In genomic region chr19:17862711-17863519, GRCh38 we compare ENCODE assay signal across 13 cellular contexts. TPM values are rescaled to one million over a fixed set of nuclear protein-coding genes. Genes with fewer than 3 reads are reported as not detected.
A peak's percentile ranks its signal among the peaks of the same experiment; 100 is the strongest.
DNase-seq lines count a peak whose midpoint lies in the region; ATAC-seq, FAIRE-seq and TF ChIP-seq lines count a peak whose summit lies in the region.
"Had no signal": no experiment of that assay in that cellular context is flagged by ENCODE, and none has a peak within 500 bp of the region (broad histone marks: within the 10 kb centered on the region; RNA-seq: fewer than 3 reads in every experiment).

No MANE protein-coding gene starts in this region.

- H3K4me3 ChIP-seq in HepG2 (replicated peaks in 1 of 3; ENCODE audit: insufficient read depth in 1 of 3, low read depth in 2 of 3, low read length in 3 of 3): no peak overlapping the region
- no peak overlapping the region for H3K4me3 ChIP-seq in right lobe of liver
- H3K4me3 ChIP-seq in Panc1 (ENCODE audit: low read depth in 2 of 2, low read length in 2 of 2): no peak overlapping the region
- H3K4me3 ChIP-seq: pancreas had no signal

- peaks cover 44% of the 10 kb centered on the region for H3K4me1 ChIP-seq in HepG2 (ENCODE audit: insufficient read depth, low read length)
- peaks cover 0 to 13% (median 6%) of the 10 kb centered on the region in 4 donors for H3K4me1 ChIP-seq in right lobe of liver
- H3K4me1 ChIP-seq in Panc1 (ENCODE audit: control insufficient read depth, insufficient read depth, low read length): peaks cover 29% of the 10 kb centered on the region

- POLR2A ChIA-PET in HepG2 (lab: Yijun Ruan, JAX) (interaction anchor here (1.6 kb wide), 1 partner anchor 16 kb away, joined by 3 read pairs; no protein-coding TSS in a partner anchor), Panc1 (lab: Charles Lee) (interaction anchor here (0.6 kb wide), 1 partner anchor 36 kb away, joined by 13 read pairs; no protein-coding TSS in a partner anchor)

- no peak overlapping the region for H3K9ac ChIP-seq in HepG2 (ENCODE audit: insufficient read depth, low read depth, low read length)

- no peak overlapping the region for H3K27ac ChIP-seq in HepG2 (ENCODE audit: extremely low read length, insufficient read depth, low read length)
- no peak overlapping the region for H3K27ac ChIP-seq in right lobe of liver
- H3K27ac ChIP-seq in Panc1 (ENCODE audit: low read length): peak overlapping the region; percentile 98
- H3K27ac ChIP-seq: pancreas had no signal

- WGBS in HepG2 (ENCODE audit: low lambda C conversion rate): 97% methylated on average over 14 of the region's 31 CpGs
- WGBS in right lobe of liver (ENCODE audit: insufficient coverage, low coverage, low lambda C conversion rate, missing lambda C conversion rate): 88% methylated on average over 3 of the region's 31 CpGs

- in situ Hi-C loops in HepG2 (cut with HindIII; ENCODE audit: extremely low pct_ligation_motif_present, low pct_unique_long_range_greater_than_20kb): no loop called here
- in situ Hi-C loops in Panc1 (cut with HindIII; ENCODE audit: low pct_unique_long_range_greater_than_20kb, low sequenced_read_pairs): no loop called here
- in situ Hi-C loops in KBM-7 (cut with MboI; ENCODE audit: low pct_unique_long_range_greater_than_20kb, low sequenced_read_pairs): no loop called here

- H2AFZ ChIP-seq in HepG2 (ENCODE audit: low read length): no peak overlapping the region

- TF ChIP-seq EP300 in HepG2 (IDR thresholded peaks at IDR 0.05; ENCODE audit: low read depth in 2 of 2, low read length in 2 of 2) (no peak), HepG2 (CRISPR knock-in tag; IDR thresholded peaks at IDR 0.05; ENCODE audit: borderline replicate concordance) (no peak)

- no peak for DNase-seq in HepG2 (ENCODE audit: low spot score)
- no peak for DNase-seq in right lobe of liver
- no peak for DNase-seq in Panc1 (ENCODE audit: low read depth, low spot score)
- no peak for DNase-seq in erythroblast (lab: John Stamatoyannopoulos, UW)
- no peak for DNase-seq in RPMI8226
- DNase-seq in NCI-H82 treated with DMSO at 0.1 percent for 48 hours (lab: John Stamatoyannopoulos, UW; ENCODE audit: unreplicated experiment): no peak
- DNase-seq in NCI-H345 treated with DMSO at 0.1 percent for 48 hours (lab: John Stamatoyannopoulos, UW; ENCODE audit: unreplicated experiment): no peak
- no peak for DNase-seq in KBM-7
- DNase-seq: activated CD4-positive, alpha-beta T cell treated with anti-CD3 and anti-CD28 coated beads, Interleukin-2, amount 50 U/mL, for 1 hour; kidney glomerular epithelial cell; NCI-H1092 treated with DMSO at 0.1 percent for 48 hours had no signal

- H3K9me3 ChIP-seq in HepG2 (ENCODE audit: low read length): no peaks in the 10 kb centered on the region
- H3K9me3 ChIP-seq in right lobe of liver: no peaks in the 10 kb centered on the region
- H3K9me3 ChIP-seq in Panc1 (ENCODE audit: control insufficient read depth, insufficient read depth, low read depth, low read length): no peaks in the 10 kb centered on the region
- H3K9me3 ChIP-seq: pancreas had no signal

- H3K27me3 ChIP-seq in HepG2 (ENCODE audit: control insufficient read depth in 1 of 2, insufficient read depth in 2 of 2, low read length in 2 of 2): no peaks in the 10 kb centered on the region; a peak in 1 of 5 replicates
- no peaks in the 10 kb centered on the region for H3K27me3 ChIP-seq in right lobe of liver
- H3K27me3 ChIP-seq in Panc1 (ENCODE audit: control insufficient read depth, insufficient read depth, low read length): no peaks in the 10 kb centered on the region
- H3K27me3 ChIP-seq: pancreas had no signal

- CTCF ChIA-PET in HepG2 (lab: Yijun Ruan, JAX; ENCODE audit: low intra/inter-chr PET ratio, low total read pairs) (no interaction called here), Panc1 (lab: Charles Lee) (interaction anchor here (1.0 kb wide), 1 partner anchor 70 kb away, joined by 3 read pairs; the partner anchor contains the start of gene CCDC124)

- no TSS peak for BruUV-seq in HepG2 (replicated peaks; lab: Mats Ljungman, UMichigan)
- no TSS peak for BruUV-seq in Panc1 (replicated peaks; lab: Mats Ljungman, UMichigan)

- H4K20me1 ChIP-seq in HepG2 (ENCODE audit: insufficient read depth, low read length): peaks cover 55% of the 10 kb centered on the region

- H3K4me2 ChIP-seq in HepG2 (ENCODE audit: low read depth, low read length): no peak overlapping the region

- no peak for FAIRE-seq in HepG2 (lab: Jason Lieb, UNC)
- FAIRE-seq: pancreas had no signal

- H3K36me3 ChIP-seq in HepG2 (replicated peaks in 1 of 2; ENCODE audit: control insufficient read depth in 1 of 2, insufficient read depth in 2 of 2, low read length in 2 of 2): peaks cover 14 to 33% of the 10 kb centered on the region in 2 experiments
- H3K36me3 ChIP-seq in right lobe of liver: peaks cover 17 to 35% (median 22%) of the 10 kb centered on the region in 4 donors
- peaks cover 17% of the 10 kb centered on the region for H3K36me3 ChIP-seq in Panc1 (ENCODE audit: control insufficient read depth, insufficient read depth, low read length)

- TF ChIP-seq CTCF in HepG2 (CRISPR knock-in tag; IDR thresholded peaks at IDR 0.05): no peak
- TF ChIP-seq CTCF in right lobe of liver (IDR thresholded peaks at IDR 0.05): no peak
- no peak for TF ChIP-seq CTCF in Panc1 (IDR thresholded peaks at IDR 0.05)

- TF ChIP-seq RAD21 in HepG2 (CRISPR knock-in tag; IDR thresholded peaks at IDR 0.05): no peak

- ATAC-seq in HepG2 (no peak), right lobe of liver (no peak), Panc1 (no peak)
- ATAC-seq: pancreas had no signal

- peaks cover 27% of the 10 kb centered on the region for H3K79me2 ChIP-seq in HepG2 (ENCODE audit: insufficient read depth, low read length)

- intact Hi-C loops in HepG2 (cut with micrococcal nuclease; ENCODE audit: unreplicated experiment) (no loop called here), right lobe of liver (cut with DNase I) (loop anchor here in 1 of 2 donors (10.0 kb wide), 1 partner anchor 62 kb away; no protein-coding TSS in a partner anchor), Panc1 (cut with micrococcal nuclease; ENCODE audit: unreplicated experiment) (no loop called here)

- TF ChIP-seq POLR2A in HepG2 (IDR thresholded peaks at IDR 0.05; ENCODE audit: insufficient read depth in 1 of 2, low read depth in 2 of 2, low read length in 2 of 2): no peak
- TF ChIP-seq POLR2A in right lobe of liver (IDR thresholded peaks at IDR 0.05): no peak
- TF ChIP-seq POLR2A in erythroblast (IDR thresholded peaks at IDR 0.05; ENCODE audit: low read length): peak; percentile 2

RNA-seq across cellular contexts. Expression of gene RPL18A, which starts 3.2 kb away (rescaled TPM):
- total RNA-seq in HepG2 (2016; rRNA removed; fragmentation: Illumina TruSeq; extraction: Trizol) (1,471 and 1,490 TPM in 2 replicates), right lobe of liver (100 to 1,000 TPM; 449 to 778 (median 494) TPM), Panc1 (2021; ENCODE audit: unreplicated experiment) (1,352 TPM)
- 3,356 and 3,471 TPM in 2 replicates for total RNA-seq in HepG2 (2016; cell fraction: cytosol; rRNA removed; fragmentation: Illumina TruSeq; extraction: Trizol; ENCODE audit: low read depth)
- 1,484 and 1,563 TPM in 2 replicates for total RNA-seq in HepG2 (2016; cell fraction: insoluble cytoplasmic fraction; rRNA removed; fragmentation: Illumina TruSeq; extraction: Trizol)
- total RNA-seq in HepG2 (2016; cell fraction: membrane; rRNA removed; fragmentation: Illumina TruSeq; extraction: Trizol): 4,403 and 4,828 TPM in 2 replicates
- total RNA-seq in HepG2 (2016; cell fraction: nucleus; rRNA removed; fragmentation: Illumina TruSeq; extraction: Trizol): 550 and 622 TPM in 2 replicates
- polyA plus RNA-seq in HepG2 (2011; rRNA removed): 2,004 and 2,232 TPM in 2 replicates
- 2,519 and 3,516 TPM in 2 replicates for polyA plus RNA-seq in HepG2 (2011; cell fraction: cytosol; rRNA removed)
- 865 and 944 TPM in 2 replicates for polyA plus RNA-seq in HepG2 (2011; cell fraction: nucleus; rRNA removed)
- 2,311 and 3,663 TPM in 2 replicates for polyA plus RNA-seq in HepG2 (2012)
- 5,329 and 5,962 TPM in 2 replicates for polyA plus RNA-seq in HepG2 (2016; cell fraction: cytosol; fragmentation: Illumina TruSeq; extraction: Trizol; ENCODE audit: low read depth)
- 2,198 and 2,250 TPM in 2 replicates for polyA plus RNA-seq in HepG2 (2016; cell fraction: insoluble cytoplasmic fraction; fragmentation: Illumina TruSeq; extraction: Trizol; ENCODE audit: low read depth)
- 6,513 and 6,759 TPM in 2 replicates for polyA plus RNA-seq in HepG2 (2016; cell fraction: membrane; fragmentation: Illumina TruSeq; extraction: Trizol; ENCODE audit: low read depth)
- 1,298 and 1,347 TPM in 2 replicates for polyA plus RNA-seq in HepG2 (2016; cell fraction: nucleus; fragmentation: Illumina TruSeq; extraction: Trizol; ENCODE audit: insufficient read depth, low read depth)
- 547 and 652 TPM in 2 replicates for polyA minus RNA-seq in HepG2 (2011; rRNA and poly(A)+ RNA removed; ENCODE audit: low replicate concordance)
- polyA minus RNA-seq in HepG2 (2011; cell fraction: cytosol; rRNA and poly(A)+ RNA removed): 819 and 843 TPM in 2 replicates
- 236 and 251 TPM in 2 replicates for polyA minus RNA-seq in HepG2 (2011; cell fraction: nucleus; rRNA and poly(A)+ RNA removed)
- polyA plus RNA-seq in Panc1 (2012; ENCODE audit: insufficient read length): 2,329 TPM

RNA-seq across cellular contexts. Expression of gene SLC5A5, which starts 8.8 kb away (rescaled TPM):
- total RNA-seq in HepG2 (2016; rRNA removed; fragmentation: Illumina TruSeq; extraction: Trizol): not detected in 2 replicates
- not detected in 2 replicates for total RNA-seq in HepG2 (2016; cell fraction: cytosol; rRNA removed; fragmentation: Illumina TruSeq; extraction: Trizol; ENCODE audit: low read depth)
- total RNA-seq in HepG2 (2016; cell fraction: insoluble cytoplasmic fraction; rRNA removed; fragmentation: Illumina TruSeq; extraction: Trizol): not detected in 2 replicates
- total RNA-seq in HepG2 (2016; cell fraction: membrane; rRNA removed; fragmentation: Illumina TruSeq; extraction: Trizol): not detected in 2 replicates
- total RNA-seq in HepG2 (2016; cell fraction: nucleus; rRNA removed; fragmentation: Illumina TruSeq; extraction: Trizol): not detected in 2 replicates
- not detected in 2 replicates for polyA plus RNA-seq in HepG2 (2011; rRNA removed)
- not detected in 2 replicates for polyA plus RNA-seq in HepG2 (2011; cell fraction: cytosol; rRNA removed)
- polyA plus RNA-seq in HepG2 (2011; cell fraction: nucleus; rRNA removed): not detected in 2 replicates
- polyA plus RNA-seq in HepG2 (2012): not detected in 2 replicates
- not detected in 2 replicates for polyA plus RNA-seq in HepG2 (2016; cell fraction: cytosol; fragmentation: Illumina TruSeq; extraction: Trizol; ENCODE audit: low read depth)
- polyA plus RNA-seq in HepG2 (2016; cell fraction: insoluble cytoplasmic fraction; fragmentation: Illumina TruSeq; extraction: Trizol; ENCODE audit: low read depth): not detected in 2 replicates
- polyA plus RNA-seq in HepG2 (2016; cell fraction: membrane; fragmentation: Illumina TruSeq; extraction: Trizol; ENCODE audit: low read depth): not detected in 2 replicates
- not detected in 2 replicates for polyA plus RNA-seq in HepG2 (2016; cell fraction: nucleus; fragmentation: Illumina TruSeq; extraction: Trizol; ENCODE audit: insufficient read depth, low read depth)
- 0.06 and 0.09 TPM in 2 replicates for polyA minus RNA-seq in HepG2 (2011; rRNA and poly(A)+ RNA removed; ENCODE audit: low replicate concordance)
- not detected in 2 replicates for polyA minus RNA-seq in HepG2 (2011; cell fraction: cytosol; rRNA and poly(A)+ RNA removed)
- not detected in 2 replicates for polyA minus RNA-seq in HepG2 (2011; cell fraction: nucleus; rRNA and poly(A)+ RNA removed)
- total RNA-seq in right lobe of liver: not detected
- 6.3 TPM for total RNA-seq in Panc1 (2021; ENCODE audit: unreplicated experiment)
- 4.5 TPM for polyA plus RNA-seq in Panc1 (2012; ENCODE audit: insufficient read length)
- total RNA-seq: RPMI7951 had no signal

RNA-seq across cellular contexts. Expression of gene JAK3, which starts 15.1 kb away (rescaled TPM):
- total RNA-seq in HepG2 (2016; rRNA removed; fragmentation: Illumina TruSeq; extraction: Trizol) (2.8 and 3.4 TPM in 2 replicates), right lobe of liver (1 to 10 TPM; 1.1 to 5.5 (median 2.3) TPM), Panc1 (2021; ENCODE audit: unreplicated experiment) (2.1 TPM)
- 1.2 and 1.3 TPM in 2 replicates for total RNA-seq in HepG2 (2016; cell fraction: cytosol; rRNA removed; fragmentation: Illumina TruSeq; extraction: Trizol; ENCODE audit: low read depth)
- total RNA-seq in HepG2 (2016; cell fraction: insoluble cytoplasmic fraction; rRNA removed; fragmentation: Illumina TruSeq; extraction: Trizol): 2.5 and 3.4 TPM in 2 replicates
- total RNA-seq in HepG2 (2016; cell fraction: membrane; rRNA removed; fragmentation: Illumina TruSeq; extraction: Trizol): 0.72 and 1.3 TPM in 2 replicates
- total RNA-seq in HepG2 (2016; cell fraction: nucleus; rRNA removed; fragmentation: Illumina TruSeq; extraction: Trizol): 4.4 and 4.8 TPM in 2 replicates
- 18.6 and 30.1 TPM in 2 replicates for polyA plus RNA-seq in HepG2 (2011; rRNA removed)
- polyA plus RNA-seq in HepG2 (2011; cell fraction: cytosol; rRNA removed): 8.8 and 10.2 TPM in 2 replicates
- 106 and 107 TPM in 2 replicates for polyA plus RNA-seq in HepG2 (2011; cell fraction: nucleus; rRNA removed)
- polyA plus RNA-seq in HepG2 (2012): 6.1 and 10.2 TPM in 2 replicates
- 0.15 and 0.17 TPM in 2 replicates for polyA plus RNA-seq in HepG2 (2016; cell fraction: cytosol; fragmentation: Illumina TruSeq; extraction: Trizol; ENCODE audit: low read depth)
- polyA plus RNA-seq in HepG2 (2016; cell fraction: insoluble cytoplasmic fraction; fragmentation: Illumina TruSeq; extraction: Trizol; ENCODE audit: low read depth): 1.3 and 1.7 TPM in 2 replicates
- polyA plus RNA-seq in HepG2 (2016; cell fraction: membrane; fragmentation: Illumina TruSeq; extraction: Trizol; ENCODE audit: low read depth): 0.35 and 0.45 TPM in 2 replicates
- 10.2 and 12.3 TPM in 2 replicates for polyA plus RNA-seq in HepG2 (2016; cell fraction: nucleus; fragmentation: Illumina TruSeq; extraction: Trizol; ENCODE audit: insufficient read depth, low read depth)
- polyA minus RNA-seq in HepG2 (2011; rRNA and poly(A)+ RNA removed; ENCODE audit: low replicate concordance): 1.7 and 37.2 TPM in 2 replicates
- polyA minus RNA-seq in HepG2 (2011; cell fraction: cytosol; rRNA and poly(A)+ RNA removed): 13.1 and 19.0 TPM in 2 replicates
- 23.9 and 29.3 TPM in 2 replicates for polyA minus RNA-seq in HepG2 (2011; cell fraction: nucleus; rRNA and poly(A)+ RNA removed)
- polyA plus RNA-seq in Panc1 (2012; ENCODE audit: insufficient read length): 1.7 TPM

RNA-seq across cellular contexts. Expression of gene INSL3, which starts 41.6 kb away (rescaled TPM):
- not detected in 2 replicates for total RNA-seq in HepG2 (2016; rRNA removed; fragmentation: Illumina TruSeq; extraction: Trizol)
- not detected in 2 replicates for total RNA-seq in HepG2 (2016; cell fraction: cytosol; rRNA removed; fragmentation: Illumina TruSeq; extraction: Trizol; ENCODE audit: low read depth)
- not detected in 2 replicates for total RNA-seq in HepG2 (2016; cell fraction: insoluble cytoplasmic fraction; rRNA removed; fragmentation: Illumina TruSeq; extraction: Trizol)
- total RNA-seq in HepG2 (2016; cell fraction: membrane; rRNA removed; fragmentation: Illumina TruSeq; extraction: Trizol): not detected in 2 replicates
- total RNA-seq in HepG2 (2016; cell fraction: nucleus; rRNA removed; fragmentation: Illumina TruSeq; extraction: Trizol): not detected in 2 replicates
- polyA plus RNA-seq in HepG2 (2011; rRNA removed): 0.30 and 0.44 TPM in 2 replicates
- polyA plus RNA-seq in HepG2 (2011; cell fraction: cytosol; rRNA removed): 0.21 TPM in 1 of 2 replicates, not detected in the other
- polyA plus RNA-seq in HepG2 (2011; cell fraction: nucleus; rRNA removed): 1.2 and 1.5 TPM in 2 replicates
- 0.23 and 0.35 TPM in 2 replicates for polyA plus RNA-seq in HepG2 (2012)
- polyA plus RNA-seq in HepG2 (2016; cell fraction: cytosol; fragmentation: Illumina TruSeq; extraction: Trizol; ENCODE audit: low read depth): not detected in 2 replicates
- polyA plus RNA-seq in HepG2 (2016; cell fraction: insoluble cytoplasmic fraction; fragmentation: Illumina TruSeq; extraction: Trizol; ENCODE audit: low read depth): not detected in 2 replicates
- not detected in 2 replicates for polyA plus RNA-seq in HepG2 (2016; cell fraction: membrane; fragmentation: Illumina TruSeq; extraction: Trizol; ENCODE audit: low read depth)
- not detected in 2 replicates for polyA plus RNA-seq in HepG2 (2016; cell fraction: nucleus; fragmentation: Illumina TruSeq; extraction: Trizol; ENCODE audit: insufficient read depth, low read depth)
- 0.88 TPM in 1 of 2 replicates, not detected in the other for polyA minus RNA-seq in HepG2 (2011; rRNA and poly(A)+ RNA removed; ENCODE audit: low replicate concordance)
- not detected in 2 replicates for polyA minus RNA-seq in HepG2 (2011; cell fraction: cytosol; rRNA and poly(A)+ RNA removed)
- polyA minus RNA-seq in HepG2 (2011; cell fraction: nucleus; rRNA and poly(A)+ RNA removed): not detected in 2 replicates
- total RNA-seq in right lobe of liver: not detected
- 0.57 TPM for total RNA-seq in Panc1 (2021; ENCODE audit: unreplicated experiment)
- 1.2 TPM for polyA plus RNA-seq in Panc1 (2012; ENCODE audit: insufficient read length)
- total RNA-seq: pancreas, RPMI7951 had no signal
- polyA plus RNA-seq: pancreas had no signal
